Comparison of ENCODE assay signal across 8 cellular contexts in the genomic region with DNA sequence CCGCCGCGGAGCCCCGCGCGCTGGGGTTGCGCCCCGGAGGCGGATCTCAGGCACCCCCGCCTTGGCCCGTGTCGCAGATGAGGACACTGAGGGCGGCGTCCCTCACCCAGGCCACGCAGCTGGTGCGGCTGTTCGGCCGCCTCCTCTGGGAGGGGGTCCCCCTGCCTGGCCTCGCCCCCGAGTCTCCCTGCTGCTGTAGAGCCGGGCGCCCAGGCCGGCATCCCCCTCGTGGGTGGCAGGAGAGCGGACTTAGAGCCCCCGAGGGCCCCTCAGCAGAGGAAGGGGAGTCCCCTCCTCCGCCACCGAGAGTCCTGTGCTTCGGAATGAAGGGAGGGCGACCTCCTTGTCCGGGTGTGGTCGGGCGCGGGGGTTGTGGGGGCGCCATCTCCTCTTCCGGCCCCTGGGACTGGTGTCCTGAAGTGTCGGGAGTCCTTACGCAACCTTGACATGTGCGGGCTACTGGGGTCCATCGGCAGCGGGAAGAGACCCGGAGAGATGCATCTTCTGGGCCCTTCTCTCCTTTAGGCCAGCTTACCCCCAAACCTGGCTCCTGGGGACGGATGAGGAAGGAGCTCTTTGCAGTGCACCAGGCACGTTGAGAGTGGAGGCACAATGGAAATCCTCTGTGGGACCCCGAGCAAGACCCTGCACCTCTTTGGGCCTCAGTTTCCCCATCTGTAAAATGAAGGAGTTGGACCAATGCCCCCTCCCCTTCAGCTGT. TPM values are rescaled to one million over a fixed set of nuclear protein-coding genes. Genes with fewer than 3 reads are reported as not detected.
DNase-seq lines count a peak whose midpoint lies in the region; ATAC-seq and TF ChIP-seq lines count a peak whose summit lies in the region.

No MANE protein-coding gene starts in this region.

- no peak overlapping the region for H3K9ac ChIP-seq in DND-41 (ENCODE audit: low read depth, low read length)

- no peak overlapping the region for H3K27ac ChIP-seq in DND-41 (ENCODE audit: low read length)
- no peak overlapping the region for H3K27ac ChIP-seq in ovary

- H3K79me2 ChIP-seq in DND-41 (ENCODE audit: insufficient read depth, low read length): no peaks in the 10 kb centered on the region

- TF ChIP-seq EP300 in ovary (IDR thresholded peaks at IDR 0.05): no peak

- H3K9me3 ChIP-seq in DND-41 (ENCODE audit: insufficient read depth, low read length, severe bottlenecking) (no peaks in the 10 kb centered on the region), ovary (no peaks in the 10 kb centered on the region)

- H3K27me3 ChIP-seq in DND-41 (ENCODE audit: insufficient read depth, low read length, poor library complexity) (no peaks in the 10 kb centered on the region), ovary (no peaks in the 10 kb centered on the region)

- 1 to 2% (median 1%) methylated on average over 17 to 45 of the region's 45 CpGs for WGBS in ovary, 3 donors

- H3K4me3 ChIP-seq in DND-41 (ENCODE audit: low read depth in 1 of 2, low read length in 2 of 2): peak overlapping the region in 1 of 2 experiments; percentile 23; a peak in 2 of 4 replicates
- peak overlapping the region; percentile 55 for H3K4me3 ChIP-seq in WI38 (ENCODE audit: low read depth, low read length)
- peak overlapping the region; percentile 54 for H3K4me3 ChIP-seq in fibroblast of the aortic adventitia (ENCODE audit: low read depth, low read length)
- H3K4me3 ChIP-seq in ovary: peak overlapping the region; percentile 40

- H3K4me1 ChIP-seq in DND-41 (ENCODE audit: insufficient read depth, low read length) (peaks cover 4% of the 10 kb centered on the region; the same call in 1 of the 2 replicates), ovary (ENCODE audit: insufficient read depth) (peaks cover 4% of the 10 kb centered on the region)

- TF ChIP-seq CTCF in DND-41 (IDR thresholded peaks at IDR 0.05; ENCODE audit: borderline replicate concordance, extremely low read depth, low read length, poor library complexity, severe bottlenecking) (no peak), WI38 (IDR thresholded peaks at IDR 0.05; ENCODE audit: low read depth, low read length) (no peak), fibroblast of the aortic adventitia (IDR thresholded peaks at IDR 0.05; ENCODE audit: insufficient read depth, low read length) (no peak), ovary (IDR thresholded peaks at IDR 0.05) (no peak)

- ATAC-seq in DND-41 (ENCODE audit: insufficient read depth, low read depth): no peak
- ATAC-seq in HG02885 (IDR thresholded peaks at IDR 0.05; ENCODE audit: poor library complexity, unreplicated experiment): peak; percentile 25
- no peak for ATAC-seq in HG03039 (IDR thresholded peaks at IDR 0.05; ENCODE audit: unreplicated experiment)
- ATAC-seq in HG02678 (IDR thresholded peaks at IDR 0.05; ENCODE audit: unreplicated experiment): no peak
- no peak for ATAC-seq in GM18505 (IDR thresholded peaks at IDR 0.05; ENCODE audit: unreplicated experiment)

- H4K20me1 ChIP-seq in DND-41 (ENCODE audit: insufficient read depth, low read length): no peaks in the 10 kb centered on the region; the same call in 1 of the 2 replicates

- intact Hi-C loops in ovary (cut with DNase I): loop anchor here in 3 of 4 donors (5.0 to 10.0 kb wide), 3 partner anchors 220 to 577 kb away; no protein-coding TSS in a partner anchor

- H3K4me2 ChIP-seq in DND-41 (ENCODE audit: insufficient read depth, low read length): peak overlapping the region; percentile 63; the same call in 1 of the 2 replicates

- no peaks in the 10 kb centered on the region for H3K36me3 ChIP-seq in DND-41 (ENCODE audit: insufficient read depth, low read length)
- no peaks in the 10 kb centered on the region for H3K36me3 ChIP-seq in ovary

- DNase-seq in DND-41: peak; percentile 10
- DNase-seq in fibroblast of the aortic adventitia (ENCODE audit: low read depth): no peak
- peak in 2 of 5 donors; percentile 35 to 44 for DNase-seq in ovary

- H2AFZ ChIP-seq in DND-41 (ENCODE audit: low read depth, low read length): peak overlapping the region; percentile 76; the same call in 1 of the 2 replicates

- TF ChIP-seq POLR2A in ovary (IDR thresholded peaks at IDR 0.05): no peak
- TF ChIP-seq POLR2A in GM18505 (IDR thresholded peaks at IDR 0.05; ENCODE audit: borderline replicate concordance, extremely low read depth, insufficient read depth, insufficient read length): no peak

RNA-seq across cellular contexts. Expression of gene EXOSC2, which starts 11.7 kb away (rescaled TPM):
- total RNA-seq in fibroblast of the aortic adventitia (ENCODE audit: low replicate concordance) (28.2 and 31.5 TPM in 2 replicates), ovary (10 to 100 TPM; 14.7 to 40.1 (median 33.8) TPM)
- polyA plus RNA-seq in ovary: 10 to 100 TPM; 21.5 to 32.7 TPM

RNA-seq across cellular contexts. Expression of gene PRDM12, which starts 17.5 kb away (rescaled TPM):
- total RNA-seq in fibroblast of the aortic adventitia (ENCODE audit: low replicate concordance) (not detected in 2 replicates), ovary (not detected)
- not detected for polyA plus RNA-seq in ovary
